Comparison of ENCODE assay signal across 11 cellular contexts in genomic region chr3:5190147-5190791, GRCh38. TPM values are rescaled to one million over a fixed set of nuclear protein-coding genes. Genes with fewer than 3 reads are reported as not detected.
DNase-seq lines count a peak whose midpoint lies in the region; ATAC-seq, FAIRE-seq and TF ChIP-seq lines count a peak whose summit lies in the region.
"Had no signal": no experiment of that assay in that cellular context is flagged by ENCODE, and none has a peak within 500 bp of the region (broad histone marks: within the 10 kb centered on the region; RNA-seq: fewer than 3 reads in every experiment).

No MANE protein-coding gene starts in this region.

- peak overlapping the region; percentile 95 for H3K27ac Mint-ChIP-seq in MCF 10A (ENCODE audit: low read depth, unreplicated experiment)
- H3K27ac Mint-ChIP-seq in activated CD4-positive, alpha-beta memory T cell treated with anti-CD3 and anti-CD28 coated beads for 36 hours = peak overlapping the region; percentile 98

- peaks cover 78% of the 10 kb centered on the region for H3K79me2 ChIP-seq in HepG2 (ENCODE audit: insufficient read depth, low read length)

- peak overlapping the region; percentile 9; the same call in 1 of the 2 replicates for H3K9ac ChIP-seq in HepG2 (ENCODE audit: insufficient read depth, low read depth, low read length)
- H3K9ac ChIP-seq: KMS-11 had no signal

- H3K36me3 Mint-ChIP-seq in MCF 10A (ENCODE audit: insufficient read depth, unreplicated experiment) = peaks cover 36% of the 10 kb centered on the region
- H3K36me3 Mint-ChIP-seq in activated CD4-positive, alpha-beta memory T cell treated with anti-CD3 and anti-CD28 coated beads for 36 hours = peaks cover 56% of the 10 kb centered on the region

- H3K9me3 Mint-ChIP-seq in MCF 10A (ENCODE audit: unreplicated experiment) = no peaks in the 10 kb centered on the region
- H3K9me3 Mint-ChIP-seq in activated CD4-positive, alpha-beta memory T cell treated with anti-CD3 and anti-CD28 coated beads for 36 hours = no peaks in the 10 kb centered on the region

- H3K9me3 ChIP-seq in breast epithelium = no peaks in the 10 kb centered on the region
- no peaks in the 10 kb centered on the region for H3K9me3 ChIP-seq in HepG2 (ENCODE audit: low read length)
- no peaks in the 10 kb centered on the region for H3K9me3 ChIP-seq in upper lobe of left lung

- peaks cover 47% of the 10 kb centered on the region for H3K4me1 Mint-ChIP-seq in MCF 10A (ENCODE audit: insufficient read depth, unreplicated experiment)
- peaks cover 53% of the 10 kb centered on the region for H3K4me1 Mint-ChIP-seq in activated CD4-positive, alpha-beta memory T cell treated with anti-CD3 and anti-CD28 coated beads for 36 hours (ENCODE audit: low read depth)

- H3K27me3 Mint-ChIP-seq in MCF 10A (ENCODE audit: insufficient read depth, unreplicated experiment) = no peaks in the 10 kb centered on the region
- no peaks in the 10 kb centered on the region for H3K27me3 Mint-ChIP-seq in activated CD4-positive, alpha-beta memory T cell treated with anti-CD3 and anti-CD28 coated beads for 36 hours

- CTCF ChIA-PET in MCF 10A (lab: Yijun Ruan, JAX) (no interaction called here), HepG2 (lab: Yijun Ruan, JAX; ENCODE audit: low intra/inter-chr PET ratio, low total read pairs) (no interaction called here)
- CTCF ChIA-PET in activated CD4-positive, alpha-beta memory T cell treated with anti-CD3 and anti-CD28 coated beads for 36 hours (lab: Charles Lee) = interaction anchor here (1.3 to 2.8 kb wide), 2 partner anchors 30 to 67 kb away, joined by 3 to 10 read pairs; no protein-coding TSS in a partner anchor

- no peak overlapping the region for H3K27ac ChIP-seq in breast epithelium
- H3K27ac ChIP-seq in HepG2 (ENCODE audit: extremely low read length, insufficient read depth, low read length) = no peak overlapping the region
- peak overlapping the region in 2 of 4 donors; percentile 97 to 99 for H3K27ac ChIP-seq in upper lobe of left lung
- H3K27ac ChIP-seq: KMS-11, SJSA1 had no signal

- H2AFZ ChIP-seq in HepG2 (ENCODE audit: low read length) = no peak overlapping the region

- H3K4me1 ChIP-seq in breast epithelium (peaks cover 4 to 13% of the 10 kb centered on the region in 2 donors), HepG2 (ENCODE audit: insufficient read depth, low read length) (peaks cover 64% of the 10 kb centered on the region), upper lobe of left lung (peaks cover 65 to 81% (median 72%) of the 10 kb centered on the region in 4 donors)

- DNase-seq in MCF 10A (ENCODE audit: unreplicated experiment) (no peak), breast epithelium (ENCODE audit: low spot score in 2 of 2) (no peak), HepG2 (ENCODE audit: low spot score) (no peak), upper lobe of left lung (no peak), DMS53 (lab: John Stamatoyannopoulos, UW) (no peak), CD1c-positive myeloid dendritic cell (ENCODE audit: extremely low spot score) (no peak), H4 (ENCODE audit: low spot score) (no peak)
- peak; percentile 63 for DNase-seq in activated CD4-positive, alpha-beta memory T cell treated with anti-CD3 and anti-CD28 coated beads for 36 hours

- no peak for TF ChIP-seq POLR2A in breast epithelium (IDR thresholded peaks at IDR 0.05)
- TF ChIP-seq POLR2A in HepG2 (IDR thresholded peaks at IDR 0.05; ENCODE audit: insufficient read depth in 1 of 2, low read depth in 2 of 2, low read length in 2 of 2) = no peak
- no peak for TF ChIP-seq POLR2A in upper lobe of left lung (IDR thresholded peaks at IDR 0.05)

- no peak for FAIRE-seq in HepG2 (lab: Jason Lieb, UNC)
- FAIRE-seq: D721Med had no signal

- BruUV-seq in MCF 10A (replicated peaks; lab: Mats Ljungman, UMichigan) = no TSS peak
- BruUV-seq in HepG2 (replicated peaks; lab: Mats Ljungman, UMichigan) = no TSS peak

- 75% methylated on average over 7 of the region's 7 CpGs for WGBS in HepG2 (ENCODE audit: low lambda C conversion rate)
- WGBS in upper lobe of left lung, 2 donors = 55 to 67% methylated on average over 7 of the region's 7 CpGs

- H3K4me2 ChIP-seq in HepG2 (ENCODE audit: low read depth, low read length) = peak overlapping the region; percentile 88

- no peak for TF ChIP-seq CTCF in MCF 10A (IDR thresholded peaks at IDR 0.05; ENCODE audit: unreplicated experiment)
- TF ChIP-seq CTCF in breast epithelium (IDR thresholded peaks at IDR 0.05) = no peak
- no peak for TF ChIP-seq CTCF in HepG2 (CRISPR knock-in tag; IDR thresholded peaks at IDR 0.05)
- no peak for TF ChIP-seq CTCF in upper lobe of left lung (IDR thresholded peaks at IDR 0.05)

- ATAC-seq in HepG2 = no peak
- ATAC-seq in upper lobe of left lung (ENCODE audit: low FRiP score in 2 of 2) = no peak

- in situ Hi-C loops in HepG2 (cut with HindIII; ENCODE audit: extremely low pct_ligation_motif_present, low pct_unique_long_range_greater_than_20kb) = no loop called here

- peaks cover 20% of the 10 kb centered on the region for H4K20me1 ChIP-seq in HepG2 (ENCODE audit: insufficient read depth, low read length)

- peak overlapping the region in 1 of 3 donors; percentile 17 for H3K4me3 ChIP-seq in breast epithelium
- peak overlapping the region; percentile 20 to 99 (median 36) for H3K4me3 ChIP-seq in HepG2 (replicated peaks in 1 of 3; ENCODE audit: insufficient read depth in 1 of 3, low read depth in 2 of 3, low read length in 3 of 3)
- H3K4me3 ChIP-seq in upper lobe of left lung = peak overlapping the region in 3 of 4 donors; percentile 69 to 99 (median 91)
- H3K4me3 ChIP-seq: SJSA1 had no signal

- POLR2A ChIA-PET in MCF 10A (lab: Yijun Ruan, JAX) = interaction anchor here (0.6 to 8.4 kb wide), 9 partner anchors 6 to 469 kb away, joined by 3 to 115 read pairs (median 7); partner anchors contain the start of gene ARL8B
- POLR2A ChIA-PET in activated CD4-positive, alpha-beta memory T cell treated with anti-CD3 and anti-CD28 coated beads for 36 hours (lab: Charles Lee) = interaction anchor here (0.8 to 5.1 kb wide), 6 partner anchors 8 to 204 kb away, joined by 3 to 109 read pairs (median 12); partner anchors contain the start of gene ARL8B
- POLR2A ChIA-PET in HepG2 (lab: Yijun Ruan, JAX) = no interaction called here

- H3K27me3 ChIP-seq in breast epithelium = no peaks in the 10 kb centered on the region
- no peaks in the 10 kb centered on the region; a peak in 1 of 5 replicates for H3K27me3 ChIP-seq in HepG2 (ENCODE audit: control insufficient read depth in 1 of 2, insufficient read depth in 2 of 2, low read length in 2 of 2)
- H3K27me3 ChIP-seq in upper lobe of left lung = no peaks in the 10 kb centered on the region
- H3K27me3 ChIP-seq: SJSA1 had no signal

- TF ChIP-seq RAD21 in HepG2 (CRISPR knock-in tag; IDR thresholded peaks at IDR 0.05) = no peak

- intact Hi-C loops in MCF 10A (cut with micrococcal nuclease) (no loop called here), breast epithelium (cut with DNase I; ENCODE audit: low total_unique reads) (no loop called here), HepG2 (cut with micrococcal nuclease; ENCODE audit: unreplicated experiment) (no loop called here)
- intact Hi-C loops in activated CD4-positive, alpha-beta memory T cell treated with anti-CD3 and anti-CD28 coated beads for 36 hours (cut with micrococcal nuclease) = loop anchor here (1.0 to 2.0 kb wide), 2 partner anchors 15 to 67 kb away; no protein-coding TSS in a partner anchor

- H3K4me3 Mint-ChIP-seq in MCF 10A (ENCODE audit: unreplicated experiment) = peak overlapping the region; percentile 70
- peak overlapping the region; percentile 96 for H3K4me3 Mint-ChIP-seq in activated CD4-positive, alpha-beta memory T cell treated with anti-CD3 and anti-CD28 coated beads for 36 hours

- H3K36me3 ChIP-seq in breast epithelium (no peaks in the 10 kb centered on the region), HepG2 (replicated peaks in 1 of 2; ENCODE audit: control insufficient read depth in 1 of 2, insufficient read depth in 2 of 2, low read length in 2 of 2) (peaks cover 2 to 16% of the 10 kb centered on the region in 2 experiments; a peak in 4 of 5 replicates), upper lobe of left lung (peaks cover 0 to 8% (median 4%) of the 10 kb centered on the region in 4 donors)

- TF ChIP-seq EP300 in HepG2 (IDR thresholded peaks at IDR 0.05; ENCODE audit: low read depth in 2 of 2, low read length in 2 of 2) (no peak), HepG2 (CRISPR knock-in tag; IDR thresholded peaks at IDR 0.05; ENCODE audit: borderline replicate concordance) (no peak), upper lobe of left lung (IDR thresholded peaks at IDR 0.05) (no peak)

TF ChIP-seq in HepG2, 621 proteins besides CTCF, POLR2A, EP300 and RAD21 (continues in another document):
- TF ChIP-seq ZNF782 (CRISPR knock-in tag; IDR thresholded peaks at IDR 0.05; ENCODE audit: borderline replicate concordance) = no peak

RNA-seq across cellular contexts. Expression of gene EDEM1, which starts 2.8 kb away (rescaled TPM):
- total RNA-seq in MCF 10A (2022) = 114 and 157 TPM in 2 replicates
- total RNA-seq in breast epithelium = 10 to 100 TPM; 34.9 to 45.8 (median 42.6) TPM
- 100 to 1,000 TPM; 192 to 203 TPM for total RNA-seq in activated CD4-positive, alpha-beta memory T cell treated with anti-CD3 and anti-CD28 coated beads for 36 hours
- 13.8 and 14.3 TPM in 2 replicates for total RNA-seq in HepG2 (2016; rRNA removed; fragmentation: Illumina TruSeq; extraction: Trizol)
- 8.5 and 9.0 TPM in 2 replicates for total RNA-seq in HepG2 (2016; cell fraction: cytosol; rRNA removed; fragmentation: Illumina TruSeq; extraction: Trizol; ENCODE audit: low read depth)
- 13.5 and 14.4 TPM in 2 replicates for total RNA-seq in HepG2 (2016; cell fraction: insoluble cytoplasmic fraction; rRNA removed; fragmentation: Illumina TruSeq; extraction: Trizol)
- 15.4 and 16.6 TPM in 2 replicates for total RNA-seq in HepG2 (2016; cell fraction: membrane; rRNA removed; fragmentation: Illumina TruSeq; extraction: Trizol)
- total RNA-seq in HepG2 (2016; cell fraction: nucleus; rRNA removed; fragmentation: Illumina TruSeq; extraction: Trizol) = 22.3 and 25.8 TPM in 2 replicates
- 25.8 and 28.0 TPM in 2 replicates for polyA plus RNA-seq in HepG2 (2011; rRNA removed)
- polyA plus RNA-seq in HepG2 (2011; cell fraction: cytosol; rRNA removed) = 10.4 and 18.5 TPM in 2 replicates
- 23.8 and 36.5 TPM in 2 replicates for polyA plus RNA-seq in HepG2 (2011; cell fraction: nucleus; rRNA removed)
- 16.8 and 17.3 TPM in 2 replicates for polyA plus RNA-seq in HepG2 (2012)
- polyA plus RNA-seq in HepG2 (2016; cell fraction: cytosol; fragmentation: Illumina TruSeq; extraction: Trizol; ENCODE audit: low read depth) = 3.5 and 4.9 TPM in 2 replicates
- 11.7 and 12.6 TPM in 2 replicates for polyA plus RNA-seq in HepG2 (2016; cell fraction: insoluble cytoplasmic fraction; fragmentation: Illumina TruSeq; extraction: Trizol; ENCODE audit: low read depth)
- 7.5 and 8.7 TPM in 2 replicates for polyA plus RNA-seq in HepG2 (2016; cell fraction: membrane; fragmentation: Illumina TruSeq; extraction: Trizol; ENCODE audit: low read depth)
- polyA plus RNA-seq in HepG2 (2016; cell fraction: nucleus; fragmentation: Illumina TruSeq; extraction: Trizol; ENCODE audit: insufficient read depth, low read depth) = 40.1 and 42.7 TPM in 2 replicates
- polyA minus RNA-seq in HepG2 (2011; rRNA and poly(A)+ RNA removed; ENCODE audit: low replicate concordance) = 27.3 TPM in 2 replicates
- polyA minus RNA-seq in HepG2 (2011; cell fraction: cytosol; rRNA and poly(A)+ RNA removed) = 22.4 and 27.4 TPM in 2 replicates
- 61.4 and 62.2 TPM in 2 replicates for polyA minus RNA-seq in HepG2 (2011; cell fraction: nucleus; rRNA and poly(A)+ RNA removed)
- total RNA-seq in upper lobe of left lung = 100 to 1,000 TPM in 4 of 6 donors, 10 to 100 TPM in 2; 84.5 to 307 (median 146) TPM
- total RNA-seq in H4 (2014; rRNA removed; shearing (Covaris generic)) = 13.0 and 17.5 TPM in 2 replicates
